ENCODE assay signal across 23 cellular contexts in the genomic region with DNA sequence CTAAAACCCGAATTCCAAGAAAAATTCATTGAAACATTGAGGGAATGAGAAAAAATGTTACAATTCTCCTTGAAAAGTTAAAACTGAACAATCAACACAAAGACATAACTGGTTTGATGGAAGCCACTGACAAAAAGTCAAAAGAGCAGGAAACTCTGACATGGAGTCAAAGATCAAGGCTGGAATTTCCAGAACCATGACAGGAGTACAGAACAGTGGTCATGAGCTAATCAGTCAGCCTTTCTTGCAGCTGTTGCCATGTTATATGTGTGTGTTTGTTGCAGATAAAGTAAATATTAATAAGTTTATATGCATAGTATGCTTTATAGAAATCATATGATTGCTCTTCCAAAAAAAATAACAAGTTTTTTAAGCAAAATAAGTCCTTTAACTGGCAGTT.
"Had no signal": no experiment of that assay in that cellular context is flagged by ENCODE, and none has a peak within 500 bp of the region (broad histone marks: within the 10 kb centered on the region; RNA-seq: fewer than 3 reads in every experiment).

No MANE protein-coding gene starts in this region.

- H3K36me3 ChIP-seq: gastroesophageal sphincter, right atrium auricular region, suprapubic skin, tibial artery, upper lobe of left lung, uterus had no signal

- H3K27me3 ChIP-seq: gastroesophageal sphincter, right atrium auricular region, suprapubic skin, tibial artery, upper lobe of left lung, uterus had no signal

- H3K4me1 Mint-ChIP-seq: naive B cell; stimulated activated effector memory CD8-positive, alpha-beta T cell treated with anti-CD3 and anti-CD28 coated beads, Interleukin-12 subunit alpha, Interleukin-12 subunit beta, amount 100 ng/mL, for 72 hours had no signal

- H3K27ac Mint-ChIP-seq: naive B cell; nephron; stimulated activated effector memory CD8-positive, alpha-beta T cell treated with anti-CD3 and anti-CD28 coated beads, Interleukin-12 subunit alpha, Interleukin-12 subunit beta, amount 100 ng/mL, for 72 hours had no signal

- H3K4me3 Mint-ChIP-seq: naive B cell; nephron; stimulated activated effector memory CD8-positive, alpha-beta T cell treated with anti-CD3 and anti-CD28 coated beads, Interleukin-12 subunit alpha, Interleukin-12 subunit beta, amount 100 ng/mL, for 72 hours had no signal

- H3K36me3 Mint-ChIP-seq: stimulated activated effector memory CD8-positive, alpha-beta T cell treated with anti-CD3 and anti-CD28 coated beads, Interleukin-12 subunit alpha, Interleukin-12 subunit beta, amount 100 ng/mL, for 72 hours had no signal

- DNase-seq: cortex of kidney; dorsolateral prefrontal cortex; effector CD8-positive, alpha-beta T cell; foreskin fibroblast; kidney; left colon; left ventricle myocardium superior; mesenchymal stem cell; midbrain; naive B cell; posterior cingulate gyrus; stimulated activated CD4-positive, alpha-beta T cell treated with anti-CD3 and anti-CD28 coated beads, Interleukin-4, amount 100 ng/mL, for 1 hour; stimulated activated CD8-positive, alpha-beta memory T cell treated with anti-CD3 and anti-CD28 coated beads, Interleukin-4, amount 100 ng/mL, for 48 hours; stimulated activated naive CD8-positive, alpha-beta T cell treated with anti-CD3 and anti-CD28 coated beads, Interleukin-15, Interleukin-2, amounts not matched to agents 100 U/mL and 50 U/mL, for 24 hours; tibial artery; upper lobe of left lung; uterus had no signal

- ATAC-seq: gastroesophageal sphincter; left colon; left ventricle myocardium superior; stimulated activated effector memory CD8-positive, alpha-beta T cell treated with anti-CD3 and anti-CD28 coated beads, Interleukin-12 subunit alpha, Interleukin-12 subunit beta, amount 100 ng/mL, for 72 hours; stimulated activated naive CD8-positive, alpha-beta T cell treated with anti-CD3 and anti-CD28 coated beads, Interleukin-15, Interleukin-2, amounts not matched to agents 100 U/mL and 50 U/mL, for 24 hours had no signal

- H3K27me3 Mint-ChIP-seq: naive B cell had no signal

- H3K4me1 ChIP-seq: right atrium auricular region, suprapubic skin, upper lobe of left lung, uterus had no signal

- H3K4me3 ChIP-seq: dorsolateral prefrontal cortex, gastroesophageal sphincter, lung, right atrium auricular region, suprapubic skin, tibial artery, upper lobe of left lung, uterus had no signal

- H3K27ac ChIP-seq: dorsolateral prefrontal cortex, gastroesophageal sphincter, right atrium auricular region, suprapubic skin, tibial artery, upper lobe of left lung, uterus had no signal

- H3K9me3 ChIP-seq: gastroesophageal sphincter, right atrium auricular region, suprapubic skin, uterus had no signal
